In genomic region chrX:22135994-22136684, GRCh38 we compare ENCODE assay signal across 8 cellular contexts.
DNase-seq lines count a peak whose midpoint lies in the region; ATAC-seq and TF ChIP-seq lines count a peak whose summit lies in the region.

No MANE protein-coding gene starts in this region.

- intact Hi-C loops in body of pancreas (cut with DNase I) (no loop called here), spleen (cut with DNase I; ENCODE audit: low total_unique reads) (no loop called here)

- no peaks in the 10 kb centered on the region for H3K36me3 ChIP-seq in CD8-positive, alpha-beta memory T cell (ENCODE audit: insufficient read depth, low read length)
- H3K36me3 ChIP-seq in body of pancreas (replicated peaks in 1 of 2; ENCODE audit: insufficient read depth in 1 of 2, low read depth in 2 of 2) (no peaks in the 10 kb centered on the region), spleen (no peaks in the 10 kb centered on the region)

- no peak overlapping the region for H3K27ac Mint-ChIP-seq in CD8-positive, alpha-beta memory T cell

- peaks cover 7 to 9% (median 7%) of the 10 kb centered on the region in 3 donors for H3K4me1 Mint-ChIP-seq in CD8-positive, alpha-beta memory T cell

- TF ChIP-seq CTCF in body of pancreas (IDR thresholded peaks at IDR 0.05) (peak; percentile 44 to 81 (median 61)), spleen (IDR thresholded peaks at IDR 0.05 in 8 of 11, conservative IDR thresholded peaks at IDR 0.05 in 3 of 11) (peak in 10 of 11 experiments; percentile 33 to 76 (median 50))

- H3K9me3 Mint-ChIP-seq in CD8-positive, alpha-beta memory T cell = no peaks in the 10 kb centered on the region

- DNase-seq in CD8-positive, alpha-beta memory T cell = peak in 2 of 5 donors; percentile 16 to 31
- DNase-seq in GM19240 (ENCODE audit: insufficient read length, low spot score) = peak; percentile 11
- peak; percentile 69 for DNase-seq in NCI-H345 (lab: John Stamatoyannopoulos, UW)
- DNase-seq in body of pancreas = peak; percentile 23 to 66 (median 54)
- peak; percentile 69 for DNase-seq in inferior parietal cortex (ENCODE audit: extremely low spot score)
- DNase-seq in spleen = no peak

- TF ChIP-seq POLR2A in body of pancreas (IDR thresholded peaks at IDR 0.05) = no peak
- no peak for TF ChIP-seq POLR2A in spleen (IDR thresholded peaks at IDR 0.05)

- WGBS in body of pancreas, 2 donors = 8 to 16% methylated on average over 10 to 11 of the region's 11 CpGs
- WGBS in spleen, 5 donors = 24 to 32% (median 29%) methylated on average over 11 of the region's 11 CpGs

- CTCF ChIA-PET in CD8-positive, alpha-beta memory T cell (lab: Charles Lee) = interaction anchor here (0.6 to 1.6 kb wide), 10 partner anchors 13 to 1766 kb away, joined by 3 to 4 read pairs (median 3); no protein-coding TSS in a partner anchor

- H3K27me3 Mint-ChIP-seq in CD8-positive, alpha-beta memory T cell = peaks cover 0 to 11% of the 10 kb centered on the region in 2 donors

- no peak overlapping the region for H3K4me3 ChIP-seq in CD8-positive, alpha-beta memory T cell (ENCODE audit: low read length)
- H3K4me3 ChIP-seq in body of pancreas (no peak overlapping the region), spleen (no peak overlapping the region)

- peak overlapping the region in 5 of 7 donors; percentile 12 to 81 (median 57) for H3K4me3 Mint-ChIP-seq in CD8-positive, alpha-beta memory T cell

- ATAC-seq in body of pancreas (peak; percentile 94), HG03342 (IDR thresholded peaks at IDR 0.05; ENCODE audit: unreplicated experiment) (no peak), GM18858 (IDR thresholded peaks at IDR 0.05; ENCODE audit: unreplicated experiment) (no peak)

- H3K27me3 ChIP-seq in CD8-positive, alpha-beta memory T cell (ENCODE audit: insufficient read depth, low read length, poor library complexity, severe bottlenecking) = no peaks in the 10 kb centered on the region
- H3K27me3 ChIP-seq in body of pancreas = no peaks in the 10 kb centered on the region
- H3K27me3 ChIP-seq in spleen (replicated peaks in 1 of 7) = no peaks in the 10 kb centered on the region

- H3K9me3 ChIP-seq in CD8-positive, alpha-beta memory T cell (ENCODE audit: low read length) = no peaks in the 10 kb centered on the region
- no peaks in the 10 kb centered on the region for H3K9me3 ChIP-seq in body of pancreas
- no peaks in the 10 kb centered on the region for H3K9me3 ChIP-seq in spleen

- peaks cover 0 to 2% (median 0%) of the 10 kb centered on the region in 3 donors for H3K36me3 Mint-ChIP-seq in CD8-positive, alpha-beta memory T cell

- no peaks in the 10 kb centered on the region for H3K4me1 ChIP-seq in CD8-positive, alpha-beta memory T cell (ENCODE audit: insufficient read depth, low read length)
- H3K4me1 ChIP-seq in body of pancreas = peaks cover 7% of the 10 kb centered on the region
- H3K4me1 ChIP-seq in spleen = peaks cover 0 to 6% (median 0%) of the 10 kb centered on the region in 6 donors

- POLR2A ChIA-PET in CD8-positive, alpha-beta memory T cell (lab: Charles Lee) = no interaction called here

- no peak overlapping the region for H3K27ac ChIP-seq in CD8-positive, alpha-beta memory T cell (ENCODE audit: low read depth, low read length)
- H3K27ac ChIP-seq in body of pancreas (peak overlapping the region in 2 of 4 donors; percentile 65 to 74), spleen (no peak overlapping the region)
